ENCODE assay signal across 27 cellular contexts in genomic region chr4:39228377-39228776, GRCh38. TPM values are rescaled to one million over a fixed set of nuclear protein-coding genes. Genes with fewer than 3 reads are reported as not detected.
DNase-seq lines count a peak whose midpoint lies in the region; ATAC-seq and TF ChIP-seq lines count a peak whose summit lies in the region.
"Had no signal": no experiment of that assay in that cellular context is flagged by ENCODE, and none has a peak within 500 bp of the region (broad histone marks: within the 10 kb centered on the region; RNA-seq: fewer than 3 reads in every experiment).

No MANE protein-coding gene starts in this region.

- TF ChIP-seq CTCF in right lobe of liver (IDR thresholded peaks at IDR 0.05) = no peak

- intact Hi-C loops in right lobe of liver (cut with DNase I) = no loop called here
- intact Hi-C loops in aorta (cut with DNase I) = no loop called here
- intact Hi-C loops in posterior vena cava (cut with DNase I) = no loop called here

- no peaks in the 10 kb centered on the region for H3K36me3 ChIP-seq in right lobe of liver
- H3K36me3 ChIP-seq in aorta (ENCODE audit: control insufficient read depth in 1 of 2, insufficient read depth in 2 of 2, low read length in 1 of 2) = peaks cover 0 to 2% of the 10 kb centered on the region in 2 donors
- H3K36me3 ChIP-seq: Peyer's patch had no signal

- no peak for TF ChIP-seq POLR2A in right lobe of liver (IDR thresholded peaks at IDR 0.05)

- no peak overlapping the region for H3K4me3 ChIP-seq in right lobe of liver
- peak overlapping the region; percentile 16 to 26 for H3K4me3 ChIP-seq in aorta (ENCODE audit: low read length in 2 of 2)
- H3K4me3 ChIP-seq: Peyer's patch had no signal

- no peaks in the 10 kb centered on the region for H3K27me3 ChIP-seq in right lobe of liver
- no peaks in the 10 kb centered on the region for H3K27me3 ChIP-seq in aorta (ENCODE audit: control insufficient read depth in 1 of 2, insufficient read depth in 2 of 2, low read length in 1 of 2)
- H3K27me3 ChIP-seq: Peyer's patch had no signal

- ATAC-seq in right lobe of liver (peak; percentile 30 to 52 (median 41)), aorta (ENCODE audit: low FRiP score) (no peak)

- no peaks in the 10 kb centered on the region for H3K9me3 ChIP-seq in right lobe of liver
- H3K9me3 ChIP-seq in aorta (ENCODE audit: control insufficient read depth, low read length) = no peaks in the 10 kb centered on the region
- H3K9me3 ChIP-seq: Peyer's patch had no signal

- H3K27ac ChIP-seq in right lobe of liver (peak overlapping the region in 1 of 3 donors; percentile 47), aorta (ENCODE audit: low read depth in 1 of 2, low read length in 2 of 2) (peak overlapping the region in 1 of 2 donors; percentile 57)
- H3K27ac ChIP-seq: HL-60, Peyer's patch had no signal

- WGBS in right lobe of liver (ENCODE audit: insufficient coverage, low coverage, low lambda C conversion rate, missing lambda C conversion rate) = 42% methylated on average over 4 of the region's 4 CpGs
- WGBS in aorta, 2 donors = 10 to 11% methylated on average over 4 of the region's 4 CpGs

- H3K4me1 ChIP-seq in right lobe of liver (peaks cover 0 to 31% (median 8%) of the 10 kb centered on the region in 4 donors), aorta (ENCODE audit: control insufficient read depth in 1 of 2, insufficient read depth in 2 of 2, low read length in 2 of 2) (no peaks in the 10 kb centered on the region)
- H3K4me1 ChIP-seq: Peyer's patch had no signal

- DNase-seq in NCI-H2196 treated with DMSO at 0.1 percent for 48 hours (lab: John Stamatoyannopoulos, UW; ENCODE audit: unreplicated experiment) (peak; percentile 33), astrocyte of the hippocampus (ENCODE audit: low read depth, low spot score) (peak; percentile 5), right lobe of liver (peak in 1 of 3 donors; percentile 51), aorta (no peak), posterior vena cava (ENCODE audit: low spot score) (no peak), LoVo (ENCODE audit: low spot score) (no peak), NOMO-1 treated with DMSO at 0.1 percent for 48 hours (lab: John Stamatoyannopoulos, UW; ENCODE audit: unreplicated experiment) (no peak)
- DNase-seq: C1 segment of cervical spinal cord; CD4-positive, alpha-beta memory T cell; COR-L47; DMS79; EL; GF-D8; HCEC 1CT; Karpas-422; MV-4-11; NCI-H1105; NCI-H146; NCI-H1930; NCI-H2107; NCI-H446 treated with DMSO at 0.1 percent for 48 hours; NCI-H526; NCI-H82; OCI-M1; Peyer's patch; SHP77 treated with DMSO at 0.1 percent for 48 hours had no signal

RNA-seq across cellular contexts. Expression of gene WDR19, which starts 46.0 kb away (rescaled TPM):
- total RNA-seq in right lobe of liver = 10 to 100 TPM; 11.4 to 22.2 (median 16.9) TPM
- 10 to 100 TPM; 40.9 to 63.4 TPM for total RNA-seq in aorta
- 10 to 100 TPM; 24.0 to 86.9 TPM for polyA plus RNA-seq in aorta
- 10 to 100 TPM; 24.3 to 25.7 TPM for total RNA-seq in posterior vena cava

Comparison
In these comparisons a context has a peak if more than half of its experiments do, and no peak if none do; other contexts are left out.
1. DNase-seq: peak in NCI-H2196 treated with DMSO at 0.1 percent for 48 hours (single experiment) and astrocyte of the hippocampus (single experiment); none in aorta (0 of 2), posterior vena cava (single experiment), LoVo (single experiment) and NOMO-1 treated with DMSO at 0.1 percent for 48 hours (single experiment).
2. H3K4me3 ChIP-seq: peak in aorta (2 of 2); none in right lobe of liver (0 of 3).